ENCODE assay signal across 1 cellular context in the genomic region with DNA sequence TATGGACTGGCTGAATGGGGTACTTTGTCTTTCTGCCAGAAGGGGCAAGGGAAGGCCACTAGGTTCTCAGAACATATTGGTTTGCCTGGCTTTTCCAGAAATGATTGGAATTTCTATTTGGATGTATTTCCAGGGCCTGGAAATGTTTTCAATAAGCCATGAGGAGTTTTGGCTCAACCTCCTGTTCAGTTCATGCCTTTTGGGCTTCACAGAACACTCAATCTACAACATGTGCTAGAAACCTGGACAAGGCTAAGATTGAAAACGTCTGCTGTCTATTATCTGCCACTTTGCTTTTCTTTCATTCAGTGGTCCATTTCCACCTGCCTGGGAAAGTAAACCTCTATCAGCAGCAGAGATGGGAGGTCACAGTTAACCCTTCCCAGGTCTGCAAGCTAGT.
TF ChIP-seq lines count a peak whose summit lies in the region.

No MANE protein-coding gene starts in this region.

TF ChIP-seq in H1, 55 proteins besides CTCF, POLR2A, EP300 and RAD21:
- TF ChIP-seq, protein P1, sequence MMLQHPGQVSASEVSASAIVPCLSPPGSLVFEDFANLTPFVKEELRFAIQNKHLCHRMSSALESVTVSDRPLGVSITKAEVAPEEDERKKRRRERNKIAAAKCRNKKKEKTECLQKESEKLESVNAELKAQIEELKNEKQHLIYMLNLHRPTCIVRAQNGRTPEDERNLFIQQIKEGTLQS (IDR thresholded peaks at IDR 0.05; ENCODE audit: insufficient read depth, low read depth, low read length): no peak
- no peak for TF ChIP-seq JUND (IDR thresholded peaks at IDR 0.05; ENCODE audit: low read length)
- TF ChIP-seq YY1 (IDR thresholded peaks at IDR 0.05; ENCODE audit: low read depth, low read length): no peak
- TF ChIP-seq PHF8 (conservative IDR thresholded peaks at IDR 0.05; ENCODE audit: low read depth, low read length): no peak
- no peak for TF ChIP-seq SP4 (IDR thresholded peaks at IDR 0.05; ENCODE audit: low read length)
- no peak for TF ChIP-seq SIX5 (IDR thresholded peaks at IDR 0.05; ENCODE audit: low read depth, low read length)
